ENCODE assay signal across 8 cellular contexts in genomic region chr1:241846862-241847539, GRCh38. TPM values are rescaled to one million over a fixed set of nuclear protein-coding genes. Genes with fewer than 3 reads are reported as not detected.
DNase-seq lines count a peak whose midpoint lies in the region; ATAC-seq and TF ChIP-seq lines count a peak whose summit lies in the region.

No MANE protein-coding gene starts in this region.

- H3K4me1 ChIP-seq in CD8-positive, alpha-beta T cell (ENCODE audit: insufficient read depth, low read length) = peaks cover 9% of the 10 kb centered on the region
- H3K4me1 ChIP-seq in OCI-LY1 (ENCODE audit: insufficient read depth, low read length, severe bottlenecking) = peaks cover 28% of the 10 kb centered on the region
- H3K4me1 ChIP-seq in ectodermal cell (ENCODE audit: control insufficient read depth, insufficient read depth, low read length) = peaks cover 11% of the 10 kb centered on the region
- peaks cover 27% of the 10 kb centered on the region for H3K4me1 ChIP-seq in osteoblast (ENCODE audit: insufficient read depth, low read length)

- peaks cover 3% of the 10 kb centered on the region for H3K27me3 Mint-ChIP-seq in CD8-positive, alpha-beta T cell (ENCODE audit: low read depth)

- peak overlapping the region; percentile 100 for H3K4me3 Mint-ChIP-seq in CD8-positive, alpha-beta T cell

- peak overlapping the region; percentile 99 for H3K27ac Mint-ChIP-seq in CD8-positive, alpha-beta T cell

- intact Hi-C loops in CD8-positive, alpha-beta T cell (cut with DNase I, micrococcal nuclease) = loop anchor here (1.0 to 5.0 kb wide), 7 partner anchors 150 to 1410 kb away; partner anchors contain the start of genes FH (in 2 of the 2), CEP170 (in 1 of the 2), CHML (in 1 of the 2) and KMO (in 1 of the 2)

- no peaks in the 10 kb centered on the region for H3K27me3 ChIP-seq in CD8-positive, alpha-beta T cell (ENCODE audit: insufficient read depth, low read length)
- H3K27me3 ChIP-seq in OCI-LY1 (ENCODE audit: insufficient read depth, low read length) (no peaks in the 10 kb centered on the region), ectodermal cell (ENCODE audit: control insufficient read depth, insufficient read depth, low read length, poor library complexity, severe bottlenecking) (no peaks in the 10 kb centered on the region), osteoblast (ENCODE audit: insufficient read depth, low read length) (no peaks in the 10 kb centered on the region)

- no peaks in the 10 kb centered on the region for H3F3A ChIP-seq in OCI-LY1 (ENCODE audit: insufficient read depth, low read length)

- H3K79me2 ChIP-seq in OCI-LY1 (ENCODE audit: insufficient read depth, low read length) (peaks cover 11% of the 10 kb centered on the region; the same call in 1 of the 2 replicates), osteoblast (ENCODE audit: insufficient read depth, low read length) (peaks cover 17% of the 10 kb centered on the region)

- ATAC-seq in CD8-positive, alpha-beta T cell = no peak
- ATAC-seq in GM19324 (IDR thresholded peaks at IDR 0.05; ENCODE audit: low FRiP score, unreplicated experiment) (no peak), HG02588 (IDR thresholded peaks at IDR 0.05; ENCODE audit: unreplicated experiment) (no peak)

- peak overlapping the region; percentile 97 for H3K9ac ChIP-seq in OCI-LY1 (ENCODE audit: low read length)

- H3K4me2 ChIP-seq in OCI-LY1 (ENCODE audit: low read length) (peak overlapping the region; percentile 97), osteoblast (ENCODE audit: insufficient read depth, low read length) (peak overlapping the region; percentile 97)

- H3K4me3 ChIP-seq in CD8-positive, alpha-beta T cell (ENCODE audit: low read depth, low read length) = peak overlapping the region; percentile 100
- H3K4me3 ChIP-seq in OCI-LY1 (ENCODE audit: low read depth, low read length, poor library complexity, severe bottlenecking) (peak overlapping the region; percentile 99), ectodermal cell (ENCODE audit: insufficient read depth, low read depth, low read length) (peak overlapping the region; percentile 96), osteoblast (ENCODE audit: insufficient read depth, low read length) (peak overlapping the region; percentile 91)

- peak overlapping the region; percentile 90 for H2AFZ ChIP-seq in OCI-LY1 (ENCODE audit: low read length)
- peak overlapping the region; percentile 93 for H2AFZ ChIP-seq in osteoblast (ENCODE audit: low read length)

- POLR2A ChIA-PET in CD8-positive, alpha-beta T cell (lab: Charles Lee) = interaction anchor here (0.6 to 1.5 kb wide), 4 partner anchors 9 to 236 kb away, joined by 3 to 5 read pairs (median 3); partner anchors contain the start of genes CHML and OPN3
- POLR2A ChIA-PET in GM10248 (lab: Yijun Ruan, JAX) = interaction anchor here (1.0 kb wide), 1 partner anchor 207 kb away, joined by 3 read pairs; the partner anchor contains the start of genes CHML and OPN3

- no peaks in the 10 kb centered on the region for H3K9me3 Mint-ChIP-seq in CD8-positive, alpha-beta T cell

- H4K20me1 ChIP-seq in OCI-LY1 (ENCODE audit: insufficient read depth, low read length) = no peaks in the 10 kb centered on the region
- no peaks in the 10 kb centered on the region for H4K20me1 ChIP-seq in osteoblast (ENCODE audit: insufficient read depth, low read length)

- TF ChIP-seq CTCF in CD8-positive, alpha-beta T cell (IDR thresholded peaks at IDR 0.05) = no peak
- TF ChIP-seq CTCF in OCI-LY1 (IDR thresholded peaks at IDR 0.05; ENCODE audit: low read length) = no peak
- TF ChIP-seq CTCF in osteoblast (IDR thresholded peaks at IDR 0.05; ENCODE audit: extremely low read depth, low read depth, low read length) = no peak
- no peak for TF ChIP-seq CTCF in GM10248 (IDR thresholded peaks at IDR 0.05; ENCODE audit: control extremely low read depth, extremely low read depth, low read depth, missing control alignments)

- no peak for DNase-seq in CD8-positive, alpha-beta T cell
- DNase-seq in osteoblast (ENCODE audit: insufficient read length, low spot score, missing footprints) (no peak), NOMO-1 (lab: John Stamatoyannopoulos, UW; ENCODE audit: unreplicated experiment in 2 of 2) (no peak), GM10248 (ENCODE audit: extremely low spot score) (no peak)

- CTCF ChIA-PET in CD8-positive, alpha-beta T cell (lab: Charles Lee) = interaction anchor here (0.8 to 2.1 kb wide), 4 partner anchors 10 to 236 kb away, joined by 3 to 8 read pairs (median 4); no protein-coding TSS in a partner anchor
- CTCF ChIA-PET in GM10248 (lab: Yijun Ruan, JAX) = interaction anchor here (0.7 to 2.0 kb wide), 10 partner anchors 8 to 328 kb away, joined by 3 to 10 read pairs (median 3); partner anchors contain the start of genes CHML, KMO, MAP1LC3C and OPN3

- H3K36me3 Mint-ChIP-seq in CD8-positive, alpha-beta T cell = peaks cover 7% of the 10 kb centered on the region

- peaks cover 18% of the 10 kb centered on the region for H3K4me1 Mint-ChIP-seq in CD8-positive, alpha-beta T cell (ENCODE audit: low read depth)

- H3K9me3 ChIP-seq in CD8-positive, alpha-beta T cell (ENCODE audit: low read length) = no peaks in the 10 kb centered on the region
- no peaks in the 10 kb centered on the region for H3K9me3 ChIP-seq in OCI-LY1 (ENCODE audit: low read length)
- no peaks in the 10 kb centered on the region for H3K9me3 ChIP-seq in ectodermal cell (ENCODE audit: control insufficient read depth, low read length)
- no peaks in the 10 kb centered on the region for H3K9me3 ChIP-seq in osteoblast (ENCODE audit: low read depth, low read length)

- 88 to 100% methylated on average over 2 to 4 of the region's 4 CpGs for WGBS in ectodermal cell, 2 experiments

- H3K36me3 ChIP-seq in CD8-positive, alpha-beta T cell (ENCODE audit: insufficient read depth, low read length) = no peaks in the 10 kb centered on the region
- peaks cover 24% of the 10 kb centered on the region for H3K36me3 ChIP-seq in OCI-LY1 (ENCODE audit: insufficient read depth, low read length)
- H3K36me3 ChIP-seq in ectodermal cell (ENCODE audit: control insufficient read depth, insufficient read depth, low read length) = peaks cover 11% of the 10 kb centered on the region
- no peaks in the 10 kb centered on the region for H3K36me3 ChIP-seq in osteoblast (ENCODE audit: insufficient read depth, low read length)

- H3K27ac ChIP-seq in CD8-positive, alpha-beta T cell (ENCODE audit: low read depth, low read length) = peak overlapping the region; percentile 94
- H3K27ac ChIP-seq in OCI-LY1 (ENCODE audit: low read depth, low read length, poor library complexity, severe bottlenecking) (peak overlapping the region; percentile 98), ectodermal cell (ENCODE audit: insufficient read depth, low read depth, low read length, poor library complexity, severe bottlenecking) (peak overlapping the region; percentile 94), osteoblast (ENCODE audit: low read depth, low read length) (peak overlapping the region; percentile 95)

- H3K9me2 ChIP-seq in OCI-LY1 (ENCODE audit: low read depth, low read length) = no peaks in the 10 kb centered on the region

RNA-seq across cellular contexts. Expression of gene EXO1, which starts 1.0 kb away (rescaled TPM):
- 1 to 10 TPM; 1.5 to 2.4 TPM for total RNA-seq in CD8-positive, alpha-beta T cell
- 31.9 TPM for polyA plus RNA-seq in ectodermal cell (2013, experiment 1 of 4)
- polyA plus RNA-seq in ectodermal cell (2013, experiment 2 of 4) = 33.9 TPM
- polyA plus RNA-seq in ectodermal cell (2013, experiment 3 of 4) = 20.4 TPM
- polyA plus RNA-seq in ectodermal cell (2013, experiment 4 of 4) = 22.0 TPM
- total RNA-seq in osteoblast = 1.8 and 6.2 TPM in 2 replicates
